ENCODE assay signal across 10 cellular contexts in the genomic region with DNA sequence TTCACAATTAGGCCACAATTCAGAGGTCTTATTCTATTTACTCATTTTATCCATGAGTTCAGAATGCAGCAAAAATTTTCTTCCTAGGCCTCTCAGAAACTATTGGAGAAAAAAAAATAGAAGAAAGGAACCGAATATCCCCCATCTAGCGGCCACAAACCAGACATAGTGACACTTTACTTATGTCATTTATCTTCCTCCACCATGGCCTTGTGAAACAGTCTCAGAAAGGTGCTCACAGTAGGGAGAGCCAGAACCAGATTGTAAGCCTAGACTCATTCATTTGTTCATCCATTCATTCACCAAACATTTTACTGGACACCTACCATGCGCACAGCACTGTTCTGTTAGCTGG. TPM values are rescaled to one million over a fixed set of nuclear protein-coding genes. Genes with fewer than 3 reads are reported as not detected.
DNase-seq lines count a peak whose midpoint lies in the region; ATAC-seq, FAIRE-seq and TF ChIP-seq lines count a peak whose summit lies in the region.
"Had no signal": no experiment of that assay in that cellular context is flagged by ENCODE, and none has a peak within 500 bp of the region (broad histone marks: within the 10 kb centered on the region; RNA-seq: fewer than 3 reads in every experiment).

No MANE protein-coding gene starts in this region.

- H3K4me1 Mint-ChIP-seq in naive B cell = peaks cover 0 to 53% (median 11%) of the 10 kb centered on the region in 3 donors
- H3K4me1 Mint-ChIP-seq in activated CD4-positive, alpha-beta T cell treated with anti-CD3 and anti-CD28 coated beads for 36 hours = peaks cover 3% of the 10 kb centered on the region

- H3K9me3 Mint-ChIP-seq in naive B cell = peaks cover 0 to 15% (median 4%) of the 10 kb centered on the region in 7 donors
- peaks cover 11% of the 10 kb centered on the region for H3K9me3 Mint-ChIP-seq in activated CD4-positive, alpha-beta T cell treated with anti-CD3 and anti-CD28 coated beads for 36 hours (ENCODE audit: low read depth)
- H3K9me3 Mint-ChIP-seq in activated naive CD4-positive, alpha-beta T cell treated with anti-CD3 and anti-CD28 coated beads, Interleukin-2, amount 50 U/mL, for 72 hours = peaks cover 0 to 14% of the 10 kb centered on the region in 2 donors

- H3K27me3 Mint-ChIP-seq in naive B cell = no peaks in the 10 kb centered on the region
- H3K27me3 Mint-ChIP-seq in activated CD4-positive, alpha-beta T cell treated with anti-CD3 and anti-CD28 coated beads for 36 hours = no peaks in the 10 kb centered on the region

- DNase-seq in GM12891 (ENCODE audit: insufficient read length, low spot score) (no peak), naive B cell (peak; percentile 54), EL (no peak)
- no peak for DNase-seq in activated CD4-positive, alpha-beta T cell treated with anti-CD3 and anti-CD28 coated beads for 36 hours
- DNase-seq in activated naive CD4-positive, alpha-beta T cell treated with anti-CD3 and anti-CD28 coated beads, Interleukin-2, amount 50 U/mL, for 72 hours (ENCODE audit: low spot score in 2 of 2) = no peak
- DNase-seq: activated CD4-positive, alpha-beta T cell treated with anti-CD3 and anti-CD28 coated beads for 1 hour; stimulated activated naive CD8-positive, alpha-beta T cell treated with anti-CD3 and anti-CD28 coated beads, Interleukin-15, Interleukin-2, amounts not matched to agents 100 U/mL and 50 U/mL, for 24 hours had no signal

- H3K27ac Mint-ChIP-seq in naive B cell = peak overlapping the region in 2 of 6 donors; percentile 96 to 98
- H3K27ac Mint-ChIP-seq in activated CD4-positive, alpha-beta T cell treated with anti-CD3 and anti-CD28 coated beads for 36 hours = no peak overlapping the region
- no peak overlapping the region for H3K27ac Mint-ChIP-seq in activated naive CD4-positive, alpha-beta T cell treated with anti-CD3 and anti-CD28 coated beads, Interleukin-2, amount 50 U/mL, for 72 hours

- ATAC-seq in GM21390 (IDR thresholded peaks at IDR 0.05; ENCODE audit: unreplicated experiment) = peak; percentile 48
- ATAC-seq in HG03354 (IDR thresholded peaks at IDR 0.05; ENCODE audit: poor library complexity, severe bottlenecking, unreplicated experiment) = peak; percentile 66
- peak; percentile 71 to 82 for ATAC-seq in naive B cell (ENCODE audit: low read depth in 2 of 2)
- no peak for ATAC-seq in HG03439 (IDR thresholded peaks at IDR 0.05; ENCODE audit: unreplicated experiment)
- ATAC-seq in activated CD4-positive, alpha-beta T cell treated with anti-CD3 and anti-CD28 coated beads for 36 hours = no peak
- no peak for ATAC-seq in activated naive CD4-positive, alpha-beta T cell treated with anti-CD3 and anti-CD28 coated beads, Interleukin-2, amount 50 U/mL, for 72 hours
- ATAC-seq: stimulated activated naive CD8-positive, alpha-beta T cell treated with anti-CD3 and anti-CD28 coated beads, Interleukin-15, Interleukin-2, amounts not matched to agents 100 U/mL and 50 U/mL, for 24 hours had no signal

- POLR2A ChIA-PET in activated CD4-positive, alpha-beta T cell treated with anti-CD3 and anti-CD28 coated beads for 36 hours (lab: Charles Lee) = no interaction called here

- peak overlapping the region; percentile 11 to 84 (median 72) for H3K4me3 Mint-ChIP-seq in naive B cell
- H3K4me3 Mint-ChIP-seq in activated CD4-positive, alpha-beta T cell treated with anti-CD3 and anti-CD28 coated beads for 36 hours = no peak overlapping the region

- peak; percentile 60 for FAIRE-seq in GM12891 (lab: Jason Lieb, UNC)

- CTCF ChIA-PET in activated CD4-positive, alpha-beta T cell treated with anti-CD3 and anti-CD28 coated beads for 36 hours (lab: Charles Lee) = interaction anchor here (1.1 kb wide), 2 partner anchors 13 to 79 kb away, joined by 3 read pairs; no protein-coding TSS in a partner anchor

- H3K36me3 Mint-ChIP-seq in naive B cell = peaks cover 0 to 16% of the 10 kb centered on the region in 2 donors
- peaks cover 22% of the 10 kb centered on the region for H3K36me3 Mint-ChIP-seq in activated CD4-positive, alpha-beta T cell treated with anti-CD3 and anti-CD28 coated beads for 36 hours (ENCODE audit: low read depth)
- H3K36me3 Mint-ChIP-seq in activated naive CD4-positive, alpha-beta T cell treated with anti-CD3 and anti-CD28 coated beads, Interleukin-2, amount 50 U/mL, for 72 hours = peaks cover 23 to 39% of the 10 kb centered on the region in 2 donors

- intact Hi-C loops in activated CD4-positive, alpha-beta T cell treated with anti-CD3 and anti-CD28 coated beads for 36 hours (cut with DNase I, micrococcal nuclease) = no loop called here

- TF ChIP-seq POLR2A in GM12891 (IDR thresholded peaks at IDR 0.05; ENCODE audit: low read depth, low read length) = no peak

TF ChIP-seq in GM12891, 5 proteins besides CTCF, POLR2A, EP300 and RAD21:
- TF ChIP-seq POLR2AphosphoS5 (IDR thresholded peaks at IDR 0.05; ENCODE audit: low read depth, low read length) (no peak), SPI1 (IDR thresholded peaks at IDR 0.05; ENCODE audit: low read depth, low read length) (no peak), POU2F2 (IDR thresholded peaks at IDR 0.05; ENCODE audit: low read depth, low read length) (no peak), PAX5 (IDR thresholded peaks at IDR 0.05; ENCODE audit: insufficient read depth, low read length, severe bottlenecking) (no peak), TAF1 (IDR thresholded peaks at IDR 0.05; ENCODE audit: low read depth, low read length) (no peak)

RNA-seq across cellular contexts. Expression of a gene that starts 16.0 kb away (rescaled TPM):
- polyA plus RNA-seq in GM12891 (2012; ENCODE audit: low read depth, missing spikeins) = 10.9 TPM
- 10 to 100 TPM in 5 of 6 donors, 1 to 10 TPM in 1; 8.0 to 26.6 (median 19.5) TPM for polyA plus RNA-seq in naive B cell (ENCODE audit: low read depth in 6 of 6)
- total RNA-seq in activated CD4-positive, alpha-beta T cell treated with anti-CD3 and anti-CD28 coated beads for 36 hours = 10 to 100 TPM; 24.4 to 28.7 TPM
- total RNA-seq in activated naive CD4-positive, alpha-beta T cell treated with anti-CD3 and anti-CD28 coated beads, Interleukin-2, amount 50 U/mL, for 72 hours = 10 to 100 TPM; 20.2 to 27.1 TPM

Comparison
In these comparisons a context has a peak if more than half of its experiments do, and no peak if none do; other contexts are left out.
1. ATAC-seq: peak in GM21390 (single experiment), HG03354 (single experiment) and naive B cell (2 of 2); none in HG03439 (single experiment), activated CD4-positive, alpha-beta T cell treated with anti-CD3 and anti-CD28 coated beads for 36 hours (single experiment) and activated naive CD4-positive, alpha-beta T cell treated with anti-CD3 and anti-CD28 coated beads, Interleukin-2, amount 50 U/mL, for 72 hours (0 of 2).